24 cellular contexts compared by ENCODE assay signal in the genomic region with DNA sequence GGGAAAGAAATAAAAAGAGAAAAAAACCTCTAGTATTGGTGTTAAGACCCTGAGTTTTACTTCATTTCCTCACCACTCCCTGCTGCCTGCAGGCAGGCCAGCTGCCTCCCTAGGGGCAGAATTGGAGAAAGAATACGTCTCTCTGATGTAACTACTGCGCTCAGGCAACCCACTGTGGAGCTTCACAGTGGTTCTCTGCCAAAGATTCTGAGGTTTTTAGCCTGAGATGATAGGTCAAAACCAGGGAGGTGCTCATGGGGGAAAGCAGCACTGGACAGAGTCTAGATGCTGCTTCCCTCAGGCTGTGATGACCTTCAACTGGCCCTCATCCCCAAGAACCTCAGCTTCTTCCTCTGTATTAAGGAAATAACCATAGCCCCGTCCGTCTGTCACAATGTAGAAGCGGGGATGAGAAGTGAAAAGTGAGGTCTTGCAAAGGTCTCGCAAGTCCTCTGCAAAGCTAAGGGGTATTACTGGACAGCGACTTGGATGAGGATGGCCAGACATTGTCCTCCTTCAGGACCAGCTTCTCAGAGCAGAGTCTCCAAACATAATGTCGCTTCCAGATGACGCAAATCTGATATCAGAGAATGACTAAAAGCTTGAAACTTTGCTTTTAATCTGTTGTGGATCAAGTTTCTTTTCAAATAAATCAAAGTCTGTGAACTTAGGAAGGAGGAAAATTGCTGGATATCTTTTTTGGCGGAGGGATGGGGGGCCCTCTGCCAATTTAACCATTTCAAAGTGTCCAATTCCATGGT.
DNase-seq lines count a peak whose midpoint lies in the region; ATAC-seq and TF ChIP-seq lines count a peak whose summit lies in the region.
"Had no signal": no experiment of that assay in that cellular context is flagged by ENCODE, and none has a peak within 500 bp of the region (broad histone marks: within the 10 kb centered on the region; RNA-seq: fewer than 3 reads in every experiment).

No MANE protein-coding gene starts in this region.

- 76% methylated on average over 10 of the region's 10 CpGs for WGBS in suprapubic skin

- POLR2A ChIA-PET in activated naive CD8-positive, alpha-beta T cell treated with anti-CD3 and anti-CD28 coated beads, Interleukin-2, amount 10 ng/mL, durations not matched to agents 7 days and 5 days (lab: Charles Lee): no interaction called here

- peak overlapping the region; percentile 15 for H3K27ac Mint-ChIP-seq in activated naive CD8-positive, alpha-beta T cell treated with anti-CD3 and anti-CD28 coated beads, Interleukin-2, amount 10 ng/mL, durations not matched to agents 7 days and 5 days
- H3K27ac Mint-ChIP-seq in activated naive CD8-positive, alpha-beta T cell treated with anti-CD3 and anti-CD28 coated beads, Interleukin-2, amount 50 U/mL, for 24 hours: no peak overlapping the region
- H3K27ac Mint-ChIP-seq in dendritic cell treated with granulocyte-macrophage colony-stimulating factor and Interleukin-4, amounts not matched to agents 40 ng/mL and 50 ng/mL, for 4 days: peak overlapping the region; percentile 43
- H3K27ac Mint-ChIP-seq in stimulated activated effector memory CD8-positive, alpha-beta T cell treated with anti-CD3 and anti-CD28 coated beads, Interleukin-12 subunit alpha, Interleukin-12 subunit beta, amount 100 ng/mL, for 72 hours: peak overlapping the region; percentile 71
- H3K27ac Mint-ChIP-seq: nephron progenitor cell; T-helper 1 cell treated with Interleukin-12 subunit alpha and Interleukin-12 subunit beta and Interleukin-4 antibody, amounts not matched to agents 30 μg/mL and 1 μg/mL, for 36 hours had no signal

- H3K36me3 ChIP-seq in right atrium auricular region (no peaks in the 10 kb centered on the region), suprapubic skin (no peaks in the 10 kb centered on the region)
- H3K36me3 ChIP-seq: pancreas, SJSA1, uterus had no signal

- H3K4me3 Mint-ChIP-seq in activated naive CD8-positive, alpha-beta T cell treated with anti-CD3 and anti-CD28 coated beads, Interleukin-2, amount 10 ng/mL, durations not matched to agents 7 days and 5 days: no peak overlapping the region
- H3K4me3 Mint-ChIP-seq in activated naive CD8-positive, alpha-beta T cell treated with anti-CD3 and anti-CD28 coated beads, Interleukin-2, amount 50 U/mL, for 24 hours: no peak overlapping the region
- H3K4me3 Mint-ChIP-seq in dendritic cell treated with granulocyte-macrophage colony-stimulating factor and Interleukin-4, amounts not matched to agents 40 ng/mL and 50 ng/mL, for 4 days: no peak overlapping the region
- no peak overlapping the region for H3K4me3 Mint-ChIP-seq in stimulated activated effector memory CD8-positive, alpha-beta T cell treated with anti-CD3 and anti-CD28 coated beads, Interleukin-12 subunit alpha, Interleukin-12 subunit beta, amount 100 ng/mL, for 72 hours
- H3K4me3 Mint-ChIP-seq: nephron progenitor cell; T-helper 1 cell treated with Interleukin-12 subunit alpha and Interleukin-12 subunit beta and Interleukin-4 antibody, amounts not matched to agents 30 μg/mL and 1 μg/mL, for 36 hours had no signal

- H3K27me3 ChIP-seq in right atrium auricular region (no peaks in the 10 kb centered on the region), suprapubic skin (no peaks in the 10 kb centered on the region)
- H3K27me3 ChIP-seq: foreskin keratinocyte, pancreas, SJSA1, uterus had no signal

- H3K27ac ChIP-seq in right atrium auricular region: no peak overlapping the region
- H3K27ac ChIP-seq in suprapubic skin: no peak overlapping the region
- H3K27ac ChIP-seq: foreskin keratinocyte, GM23248, pancreas, SJSA1, uterus had no signal

- no peak for TF ChIP-seq POLR2A in suprapubic skin (IDR thresholded peaks at IDR 0.05)

- TF ChIP-seq CTCF in right atrium auricular region (IDR thresholded peaks at IDR 0.05): no peak
- TF ChIP-seq CTCF in suprapubic skin (IDR thresholded peaks at IDR 0.05): no peak

- no peak overlapping the region for H3K4me3 ChIP-seq in right atrium auricular region
- no peak overlapping the region for H3K4me3 ChIP-seq in suprapubic skin
- H3K4me3 ChIP-seq: GM23248, pancreas, SJSA1, uterus had no signal

- H3K9me3 ChIP-seq in right atrium auricular region (no peaks in the 10 kb centered on the region), suprapubic skin (no peaks in the 10 kb centered on the region)
- H3K9me3 ChIP-seq: pancreas, SJSA1, uterus had no signal

- ATAC-seq in activated naive CD8-positive, alpha-beta T cell treated with anti-CD3 and anti-CD28 coated beads, Interleukin-2, amount 10 ng/mL, durations not matched to agents 7 days and 5 days (ENCODE audit: low read depth): no peak
- ATAC-seq in activated naive CD8-positive, alpha-beta T cell treated with anti-CD3 and anti-CD28 coated beads, Interleukin-2, amount 50 U/mL, for 24 hours: no peak
- no peak for ATAC-seq in stimulated activated effector memory CD8-positive, alpha-beta T cell treated with anti-CD3 and anti-CD28 coated beads, Interleukin-12 subunit alpha, Interleukin-12 subunit beta, amount 100 ng/mL, for 72 hours
- ATAC-seq: foreskin keratinocyte, left colon, Panc1 had no signal

- H3K36me3 Mint-ChIP-seq in activated naive CD8-positive, alpha-beta T cell treated with anti-CD3 and anti-CD28 coated beads, Interleukin-2, amount 10 ng/mL, durations not matched to agents 7 days and 5 days: peaks cover 26% of the 10 kb centered on the region
- peaks cover 7% of the 10 kb centered on the region for H3K36me3 Mint-ChIP-seq in activated naive CD8-positive, alpha-beta T cell treated with anti-CD3 and anti-CD28 coated beads, Interleukin-2, amount 50 U/mL, for 24 hours (ENCODE audit: low read depth)
- H3K36me3 Mint-ChIP-seq in dendritic cell treated with granulocyte-macrophage colony-stimulating factor and Interleukin-4, amounts not matched to agents 40 ng/mL and 50 ng/mL, for 4 days (ENCODE audit: low read depth): no peaks in the 10 kb centered on the region
- peaks cover 21% of the 10 kb centered on the region for H3K36me3 Mint-ChIP-seq in stimulated activated effector memory CD8-positive, alpha-beta T cell treated with anti-CD3 and anti-CD28 coated beads, Interleukin-12 subunit alpha, Interleukin-12 subunit beta, amount 100 ng/mL, for 72 hours

- TF ChIP-seq EP300 in suprapubic skin (IDR thresholded peaks at IDR 0.05): no peak

- peaks cover 5% of the 10 kb centered on the region for H3K9me3 Mint-ChIP-seq in activated naive CD8-positive, alpha-beta T cell treated with anti-CD3 and anti-CD28 coated beads, Interleukin-2, amount 10 ng/mL, durations not matched to agents 7 days and 5 days
- H3K9me3 Mint-ChIP-seq in activated naive CD8-positive, alpha-beta T cell treated with anti-CD3 and anti-CD28 coated beads, Interleukin-2, amount 50 U/mL, for 24 hours: peaks cover 6% of the 10 kb centered on the region
- H3K9me3 Mint-ChIP-seq in dendritic cell treated with granulocyte-macrophage colony-stimulating factor and Interleukin-4, amounts not matched to agents 40 ng/mL and 50 ng/mL, for 4 days: no peaks in the 10 kb centered on the region
- H3K9me3 Mint-ChIP-seq in stimulated activated effector memory CD8-positive, alpha-beta T cell treated with anti-CD3 and anti-CD28 coated beads, Interleukin-12 subunit alpha, Interleukin-12 subunit beta, amount 100 ng/mL, for 72 hours: peaks cover 7% of the 10 kb centered on the region
- H3K9me3 Mint-ChIP-seq: T-helper 1 cell treated with Interleukin-12 subunit alpha and Interleukin-12 subunit beta and Interleukin-4 antibody, amounts not matched to agents 30 μg/mL and 1 μg/mL, for 36 hours had no signal

- H3K4me1 Mint-ChIP-seq in activated naive CD8-positive, alpha-beta T cell treated with anti-CD3 and anti-CD28 coated beads, Interleukin-2, amount 10 ng/mL, durations not matched to agents 7 days and 5 days: peaks cover 44% of the 10 kb centered on the region
- peaks cover 71% of the 10 kb centered on the region for H3K4me1 Mint-ChIP-seq in activated naive CD8-positive, alpha-beta T cell treated with anti-CD3 and anti-CD28 coated beads, Interleukin-2, amount 50 U/mL, for 24 hours
- peaks cover 84% of the 10 kb centered on the region for H3K4me1 Mint-ChIP-seq in dendritic cell treated with granulocyte-macrophage colony-stimulating factor and Interleukin-4, amounts not matched to agents 40 ng/mL and 50 ng/mL, for 4 days (ENCODE audit: low read depth)
- peaks cover 89% of the 10 kb centered on the region for H3K4me1 Mint-ChIP-seq in stimulated activated effector memory CD8-positive, alpha-beta T cell treated with anti-CD3 and anti-CD28 coated beads, Interleukin-12 subunit alpha, Interleukin-12 subunit beta, amount 100 ng/mL, for 72 hours

- intact Hi-C loops in dendritic cell treated with granulocyte-macrophage colony-stimulating factor and Interleukin-4, amounts not matched to agents 40 ng/mL and 50 ng/mL, for 4 days (cut with micrococcal nuclease): no loop called here

- H3K27me3 Mint-ChIP-seq in activated naive CD8-positive, alpha-beta T cell treated with anti-CD3 and anti-CD28 coated beads, Interleukin-2, amount 10 ng/mL, durations not matched to agents 7 days and 5 days: peaks cover 4% of the 10 kb centered on the region
- H3K27me3 Mint-ChIP-seq in activated naive CD8-positive, alpha-beta T cell treated with anti-CD3 and anti-CD28 coated beads, Interleukin-2, amount 50 U/mL, for 24 hours: peaks cover 2% of the 10 kb centered on the region
- H3K27me3 Mint-ChIP-seq in dendritic cell treated with granulocyte-macrophage colony-stimulating factor and Interleukin-4, amounts not matched to agents 40 ng/mL and 50 ng/mL, for 4 days: peaks cover 4% of the 10 kb centered on the region

- no peak for DNase-seq in activated naive CD8-positive, alpha-beta T cell treated with anti-CD3 and anti-CD28 coated beads, Interleukin-2, amount 10 ng/mL, durations not matched to agents 7 days and 5 days
- no peak for DNase-seq in activated naive CD8-positive, alpha-beta T cell treated with anti-CD3 and anti-CD28 coated beads, Interleukin-2, amount 50 U/mL, for 24 hours
- DNase-seq in right atrium auricular region (ENCODE audit: low spot score): peak; percentile 66
- no peak for DNase-seq in stimulated activated effector memory CD8-positive, alpha-beta T cell treated with anti-CD3 and anti-CD28 coated beads, Interleukin-12 subunit alpha, Interleukin-12 subunit beta, amount 100 ng/mL, for 72 hours (ENCODE audit: low spot score in 2 of 2)
- no peak for DNase-seq in suprapubic skin (ENCODE audit: low spot score in 2 of 2)
- DNase-seq in D341Med (ENCODE audit: low spot score): no peak
- no peak for DNase-seq in activated gamma-delta T cell (lab: John Stamatoyannopoulos, UW)
- DNase-seq: activated CD4-positive, alpha-beta T cell treated with anti-CD3 and anti-CD28 coated beads for 1 hour; activated naive CD4-positive, alpha-beta T cell treated with Interleukin-2 at 50 U/mL for 16 hours; activated T-cell treated with anti-CD3 and anti-CD28 coated beads, Interleukin-2, amount 50 U/mL, for 1 hour; foreskin keratinocyte; GDM1; GM23248; IMR-90; left colon; NCI-H146; NCI-H510A treated with DMSO at 0.1 percent for 48 hours; nephron progenitor cell; pancreas had no signal

- peaks cover 0 to 15% of the 10 kb centered on the region in 2 donors for H3K4me1 ChIP-seq in right atrium auricular region
- peaks cover 8% of the 10 kb centered on the region for H3K4me1 ChIP-seq in suprapubic skin
- H3K4me1 ChIP-seq: pancreas had no signal
